Comparison of ENCODE assay signal across 20 cellular contexts in the genomic region with DNA sequence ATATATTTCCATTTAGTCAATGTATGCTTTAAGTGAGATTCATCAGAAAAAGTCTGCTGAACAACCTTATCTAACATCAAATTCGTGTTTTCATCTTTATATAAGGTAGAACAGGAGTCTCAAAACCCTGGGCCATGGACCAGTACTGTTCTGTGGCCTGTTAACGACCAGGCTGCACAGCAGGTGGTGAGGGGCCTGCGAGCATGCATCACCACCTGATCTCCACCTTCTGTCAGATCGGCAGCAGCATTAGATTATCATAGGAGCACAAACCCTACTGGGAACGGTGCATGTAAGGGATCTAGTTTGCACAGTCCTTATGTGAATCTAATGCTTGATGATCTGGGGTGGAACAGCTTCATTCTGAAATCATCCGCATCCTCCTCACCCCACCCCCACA. TPM values are rescaled to one million over a fixed set of nuclear protein-coding genes. Genes with fewer than 3 reads are reported as not detected.
DNase-seq lines count a peak whose midpoint lies in the region; ATAC-seq and TF ChIP-seq lines count a peak whose summit lies in the region.
"Had no signal": no experiment of that assay in that cellular context is flagged by ENCODE, and none has a peak within 500 bp of the region (broad histone marks: within the 10 kb centered on the region; RNA-seq: fewer than 3 reads in every experiment).

No MANE protein-coding gene starts in this region.

- H3K4me2 ChIP-seq in mesenchymal stem cell (ENCODE audit: low read length, poor library complexity, severe bottlenecking) = no peak overlapping the region
- H3K4me2 ChIP-seq: A549, BLaER1 had no signal

- no peak overlapping the region for H2BK120ac ChIP-seq in mesenchymal stem cell (ENCODE audit: low read depth, low read length)

- ATAC-seq in heart left ventricle = no peak
- ATAC-seq: A549, GM12878, HepG2 had no signal

- H3K4me1 ChIP-seq in mesenchymal stem cell (ENCODE audit: control insufficient read depth, insufficient read depth, low read depth, low read length) = peaks cover 4% of the 10 kb centered on the region
- H3K4me1 ChIP-seq in heart left ventricle = peaks cover 0 to 17% (median 2%) of the 10 kb centered on the region in 12 donors
- H3K4me1 ChIP-seq: A549 had no signal

- no peak overlapping the region for H2BK15ac ChIP-seq in mesenchymal stem cell (ENCODE audit: low read depth, poor library complexity, severe bottlenecking)

- no peak for TF ChIP-seq POLR2A in heart left ventricle (IDR thresholded peaks at IDR 0.05)

- H4K91ac ChIP-seq in mesenchymal stem cell (ENCODE audit: low read length) = peak overlapping the region; percentile 61

- no peak overlapping the region for H3K14ac ChIP-seq in mesenchymal stem cell (ENCODE audit: low read length in 2 of 2)

- H3K4me3 ChIP-seq in WERI-Rb-1 (ENCODE audit: low read depth, low read length) (no peak overlapping the region), mesenchymal stem cell (ENCODE audit: insufficient read depth in 1 of 2, low read depth in 1 of 2, low read length in 2 of 2) (no peak overlapping the region), heart left ventricle (no peak overlapping the region)
- H3K4me3 ChIP-seq: A549, BLaER1, GM12878, HAP-1 had no signal

- H3K23ac ChIP-seq in mesenchymal stem cell (ENCODE audit: low read length in 2 of 2) = no peak overlapping the region

- no peak overlapping the region for H2BK12ac ChIP-seq in mesenchymal stem cell (ENCODE audit: low read length in 2 of 2)

- no peak overlapping the region for H4K8ac ChIP-seq in mesenchymal stem cell (ENCODE audit: low read length)

- H3K27ac ChIP-seq in WERI-Rb-1 (no peak overlapping the region), mesenchymal stem cell (ENCODE audit: low read length, poor library complexity, severe bottlenecking) (no peak overlapping the region), heart left ventricle (no peak overlapping the region)
- H3K27ac ChIP-seq: 22Rv1, A549, BLaER1 had no signal

- intact Hi-C loops in heart left ventricle (cut with DNase I) = loop anchor here in 9 of 10 donors (5.0 to 10.0 kb wide), 4 partner anchors 138 to 548 kb away; no protein-coding TSS in a partner anchor

- no peaks in the 10 kb centered on the region for H3K9me3 ChIP-seq in WERI-Rb-1 (ENCODE audit: severe bottlenecking)
- H3K9me3 ChIP-seq in mesenchymal stem cell (ENCODE audit: control insufficient read depth, low read length) = no peaks in the 10 kb centered on the region
- H3K9me3 ChIP-seq in heart left ventricle = no peaks in the 10 kb centered on the region
- H3K9me3 ChIP-seq: A549, BLaER1, HAP-1 had no signal

- no peak overlapping the region for H2AK5ac ChIP-seq in mesenchymal stem cell (ENCODE audit: low read length, severe bottlenecking)

- TF ChIP-seq CTCF in WERI-Rb-1 (IDR thresholded peaks at IDR 0.05; ENCODE audit: low read depth, low read length) (no peak), heart left ventricle (IDR thresholded peaks at IDR 0.05) (no peak)

- H3K18ac ChIP-seq in mesenchymal stem cell (ENCODE audit: low read depth in 1 of 2, low read length in 2 of 2) = peak overlapping the region in 1 of 2 experiments; percentile 43

- H2AFZ ChIP-seq in mesenchymal stem cell (ENCODE audit: low read depth, low read length) = no peak overlapping the region

- no peak overlapping the region for H2BK5ac ChIP-seq in mesenchymal stem cell (ENCODE audit: low read depth, low read length, poor library complexity, severe bottlenecking)

- H3K36me3 ChIP-seq in WERI-Rb-1 (no peaks in the 10 kb centered on the region; the same call in 1 of the 2 replicates), mesenchymal stem cell (ENCODE audit: control insufficient read depth in 1 of 2, insufficient read depth in 2 of 2, low read depth in 1 of 2, low read length in 2 of 2) (no peaks in the 10 kb centered on the region), heart left ventricle (no peaks in the 10 kb centered on the region)
- H3K36me3 ChIP-seq: BLaER1, HAP-1 had no signal

- H3K9ac ChIP-seq in mesenchymal stem cell (ENCODE audit: low read length) = no peak overlapping the region
- H3K9ac ChIP-seq: BLaER1 had no signal

- DNase-seq in DMS 273 (lab: John Stamatoyannopoulos, UW; ENCODE audit: unreplicated experiment) (peak; percentile 9), DMS 273 treated with DMSO at 0.1 percent for 48 hours (lab: John Stamatoyannopoulos, UW) (no peak), NCI-H524 (lab: John Stamatoyannopoulos, UW) (peak; percentile 37 to 51), WERI-Rb-1 (peak; percentile 72), mesenchymal stem cell (no peak), NAMALWA (ENCODE audit: low spot score) (no peak), heart left ventricle (no peak)
- DNase-seq in activated naive CD4-positive, alpha-beta T cell (lab: John Stamatoyannopoulos, UW) = no peak
- DNase-seq: AML-193; CD4-positive, alpha-beta memory T cell; DMS53; DND-41; EL had no signal

- no peaks in the 10 kb centered on the region for H3K79me1 ChIP-seq in mesenchymal stem cell (replicated peaks; ENCODE audit: low read length, poor library complexity, severe bottlenecking)

- WGBS in mesenchymal stem cell = 71% methylated on average over 5 of the region's 6 CpGs
- WGBS in heart left ventricle, 4 donors = 79 to 84% (median 83%) methylated on average over 6 of the region's 6 CpGs

- H3K27me3 ChIP-seq in WERI-Rb-1 (ENCODE audit: insufficient read depth, low read depth, severe bottlenecking) (no peaks in the 10 kb centered on the region), mesenchymal stem cell (ENCODE audit: control insufficient read depth in 1 of 2, insufficient read depth in 1 of 2, low read length in 2 of 2) (no peaks in the 10 kb centered on the region), heart left ventricle (no peaks in the 10 kb centered on the region)
- H3K27me3 ChIP-seq: BLaER1 had no signal

- H3K4ac ChIP-seq in mesenchymal stem cell (ENCODE audit: low read depth in 1 of 2, low read length in 2 of 2) = no peak overlapping the region

RNA-seq across cellular contexts. Expression of gene CTSO, which starts 3.2 kb away (rescaled TPM):
- polyA plus RNA-seq in mesenchymal stem cell (2013, experiment 1 of 2) = 20.2 TPM
- polyA plus RNA-seq in mesenchymal stem cell (2013, experiment 2 of 2) = 21.1 TPM
- total RNA-seq in heart left ventricle = 10 to 100 TPM in 4 of 9 donors, 1 to 10 TPM in 5; 3.9 to 26.0 (median 9.6) TPM
- 1 to 10 TPM; 2.6 to 3.6 TPM for polyA plus RNA-seq in heart left ventricle

RNA-seq across cellular contexts. Expression of gene TDO2, which starts 47.0 kb away (rescaled TPM):
- 4.9 TPM for polyA plus RNA-seq in mesenchymal stem cell (2013, experiment 1 of 2)
- 5.3 TPM for polyA plus RNA-seq in mesenchymal stem cell (2013, experiment 2 of 2)
- 1 to 10 TPM in 1 of 9 donors, under 1 TPM in 2, not detected in 6; 0.18 to 1.5 (median 0.29) TPM for total RNA-seq in heart left ventricle
- under 1 TPM in 1 of 2 donors, not detected in 1; 0.04 TPM for polyA plus RNA-seq in heart left ventricle
- total RNA-seq: CD4-positive, alpha-beta memory T cell; HepG2 had no signal
- polyA plus RNA-seq: CD14-positive monocyte; CD4-positive, alpha-beta memory T cell; HepG2 had no signal

Comparison
In these comparisons a context has a peak if more than half of its experiments do, and no peak if none do; other contexts are left out.
1. DNase-seq: peak in DMS 273 (single experiment), NCI-H524 (2 of 2) and WERI-Rb-1 (single experiment); none in DMS 273 treated with DMSO at 0.1 percent for 48 hours (single experiment), mesenchymal stem cell (single experiment), NAMALWA (single experiment), activated naive CD4-positive, alpha-beta T cell (0 of 4) and heart left ventricle (0 of 5).